28 cellular contexts compared by ENCODE assay signal in genomic region chr20:13400453-13400852, GRCh38.
"Had no signal": no experiment of that assay in that cellular context is flagged by ENCODE, and none has a peak within 500 bp of the region (broad histone marks: within the 10 kb centered on the region; RNA-seq: fewer than 3 reads in every experiment).

No MANE protein-coding gene starts in this region.

- H3K9me3 ChIP-seq: neutrophil, psoas muscle, right lobe of liver, sigmoid colon, stomach, thoracic aorta, thyroid gland, tibial nerve, upper lobe of left lung, vagina had no signal

- H3K79me2 ChIP-seq: parathyroid adenoma had no signal

- H3K9me3 Mint-ChIP-seq: natural killer cell treated with Interleukin-12 subunit alpha and Interleukin-12 subunit beta and Interleukin-15 and Interleukin-18, amount 100 ng/mL, for 72 hours; nephron progenitor cell; stimulated activated effector memory CD8-positive, alpha-beta T cell treated with anti-CD3 and anti-CD28 coated beads, Interleukin-12 subunit alpha, Interleukin-12 subunit beta, amount 100 ng/mL, for 72 hours; stimulated activated naive B cell treated with anti-CD40 and anti-IgM and Interleukin-4, amounts not matched to agents 10 μg/mL and 1 μg/mL and 100 μg/mL, for 72 hours had no signal

- H3K36me3 Mint-ChIP-seq: natural killer cell treated with Interleukin-12 subunit alpha and Interleukin-12 subunit beta and Interleukin-15 and Interleukin-18, amount 100 ng/mL, for 72 hours; stimulated activated effector memory CD8-positive, alpha-beta T cell treated with anti-CD3 and anti-CD28 coated beads, Interleukin-12 subunit alpha, Interleukin-12 subunit beta, amount 100 ng/mL, for 72 hours had no signal

- H3K27ac ChIP-seq: neutrophil, parathyroid adenoma, psoas muscle, right lobe of liver, sigmoid colon, stomach, thoracic aorta, thyroid gland, tibial nerve, upper lobe of left lung, vagina had no signal

- H2AFZ ChIP-seq: parathyroid adenoma had no signal

- H3K9ac ChIP-seq: parathyroid adenoma had no signal

- DNase-seq: naive thymus-derived CD8-positive, alpha-beta T cell; nephron progenitor cell; nucleus accumbens; posterior cingulate gyrus; psoas muscle; right cardiac atrium; right lobe of liver; sigmoid colon; small intestine; stimulated activated CD4-positive, alpha-beta T cell treated with anti-CD3 and anti-CD28 coated beads, Interleukin-15, amount 100 ng/mL, for 24 hours; stimulated activated CD4-positive, alpha-beta T cell treated with anti-CD3 and anti-CD28 coated beads, Interleukin-2, amount 100 ng/mL, for 24 hours; stimulated activated CD4-positive, alpha-beta T cell treated with anti-CD3 and anti-CD28 coated beads, Interleukin-2, amount 100 ng/mL, for 48 hours; stimulated activated CD4-positive, alpha-beta T cell treated with anti-CD3 and anti-CD28 coated beads, Interleukin-4, amount 100 ng/mL, for 24 hours; stimulated activated naive B cell treated with anti-CD40 and anti-IgM and Interleukin-4, amounts not matched to agents 10 μg/mL and 1 μg/mL and 100 μg/mL, for 72 hours; stimulated activated naive CD4-positive, alpha-beta T cell treated with Interleukin-2 at 50 U/mL for 16 hours; stomach; thyroid gland; trophoblast cell; upper lobe of left lung had no signal

- H3K27me3 ChIP-seq: neutrophil, right lobe of liver, sigmoid colon, stomach, thyroid gland, tibial nerve, upper lobe of left lung, vagina had no signal

- H3K27ac Mint-ChIP-seq: naive thymus-derived CD8-positive, alpha-beta T cell; natural killer cell treated with Interleukin-12 subunit alpha and Interleukin-12 subunit beta and Interleukin-15 and Interleukin-18, amount 100 ng/mL, for 72 hours; nephron progenitor cell; progenitor cell of endocrine pancreas; stimulated activated effector memory CD8-positive, alpha-beta T cell treated with anti-CD3 and anti-CD28 coated beads, Interleukin-12 subunit alpha, Interleukin-12 subunit beta, amount 100 ng/mL, for 72 hours; stimulated activated naive B cell treated with anti-CD40 and anti-IgM and Interleukin-4, amounts not matched to agents 10 μg/mL and 1 μg/mL and 100 μg/mL, for 72 hours; stimulated activated naive CD8-positive, alpha-beta T cell treated with anti-CD3 and anti-CD28 coated beads, Interleukin-15, Interleukin-2, amounts not matched to agents 100 ng/mL and 50 ng/mL, for 24 hours had no signal

- H3K4me3 Mint-ChIP-seq: naive thymus-derived CD8-positive, alpha-beta T cell; natural killer cell treated with Interleukin-12 subunit alpha and Interleukin-12 subunit beta and Interleukin-15 and Interleukin-18, amount 100 ng/mL, for 72 hours; nephron progenitor cell; stimulated activated effector memory CD8-positive, alpha-beta T cell treated with anti-CD3 and anti-CD28 coated beads, Interleukin-12 subunit alpha, Interleukin-12 subunit beta, amount 100 ng/mL, for 72 hours; stimulated activated naive B cell treated with anti-CD40 and anti-IgM and Interleukin-4, amounts not matched to agents 10 μg/mL and 1 μg/mL and 100 μg/mL, for 72 hours; stimulated activated naive CD8-positive, alpha-beta T cell treated with anti-CD3 and anti-CD28 coated beads, Interleukin-15, Interleukin-2, amounts not matched to agents 100 ng/mL and 50 ng/mL, for 24 hours had no signal

- H3K4me3 ChIP-seq: psoas muscle, right lobe of liver, sigmoid colon, stomach, thoracic aorta, thyroid gland, tibial nerve, upper lobe of left lung, vagina had no signal

- H3K27me3 Mint-ChIP-seq: naive thymus-derived CD8-positive, alpha-beta T cell; natural killer cell treated with Interleukin-12 subunit alpha and Interleukin-12 subunit beta and Interleukin-15 and Interleukin-18, amount 100 ng/mL, for 72 hours; progenitor cell of endocrine pancreas; stimulated activated naive B cell treated with anti-CD40 and anti-IgM and Interleukin-4, amounts not matched to agents 10 μg/mL and 1 μg/mL and 100 μg/mL, for 72 hours; stimulated activated naive CD8-positive, alpha-beta T cell treated with anti-CD3 and anti-CD28 coated beads, Interleukin-15, Interleukin-2, amounts not matched to agents 100 ng/mL and 50 ng/mL, for 24 hours had no signal

- H3K4me1 ChIP-seq: parathyroid adenoma, psoas muscle, right lobe of liver, stomach, upper lobe of left lung had no signal

- ATAC-seq: naive thymus-derived CD8-positive, alpha-beta T cell; natural killer cell treated with Interleukin-12 subunit alpha and Interleukin-12 subunit beta and Interleukin-15 and Interleukin-18, amount 100 ng/mL, for 72 hours; psoas muscle; right cardiac atrium; right lobe of liver; stimulated activated effector memory CD8-positive, alpha-beta T cell treated with anti-CD3 and anti-CD28 coated beads, Interleukin-12 subunit alpha, Interleukin-12 subunit beta, amount 100 ng/mL, for 72 hours; stimulated activated naive B cell treated with anti-CD40 and anti-IgM and Interleukin-4, amounts not matched to agents 10 μg/mL and 1 μg/mL and 100 μg/mL, for 72 hours had no signal

- H3K4me1 Mint-ChIP-seq: nephron progenitor cell; stimulated activated effector memory CD8-positive, alpha-beta T cell treated with anti-CD3 and anti-CD28 coated beads, Interleukin-12 subunit alpha, Interleukin-12 subunit beta, amount 100 ng/mL, for 72 hours had no signal

- H3K36me3 ChIP-seq: neutrophil, right lobe of liver, sigmoid colon, stomach, thoracic aorta, thyroid gland, tibial nerve, upper lobe of left lung, vagina had no signal
